In the genomic region with DNA sequence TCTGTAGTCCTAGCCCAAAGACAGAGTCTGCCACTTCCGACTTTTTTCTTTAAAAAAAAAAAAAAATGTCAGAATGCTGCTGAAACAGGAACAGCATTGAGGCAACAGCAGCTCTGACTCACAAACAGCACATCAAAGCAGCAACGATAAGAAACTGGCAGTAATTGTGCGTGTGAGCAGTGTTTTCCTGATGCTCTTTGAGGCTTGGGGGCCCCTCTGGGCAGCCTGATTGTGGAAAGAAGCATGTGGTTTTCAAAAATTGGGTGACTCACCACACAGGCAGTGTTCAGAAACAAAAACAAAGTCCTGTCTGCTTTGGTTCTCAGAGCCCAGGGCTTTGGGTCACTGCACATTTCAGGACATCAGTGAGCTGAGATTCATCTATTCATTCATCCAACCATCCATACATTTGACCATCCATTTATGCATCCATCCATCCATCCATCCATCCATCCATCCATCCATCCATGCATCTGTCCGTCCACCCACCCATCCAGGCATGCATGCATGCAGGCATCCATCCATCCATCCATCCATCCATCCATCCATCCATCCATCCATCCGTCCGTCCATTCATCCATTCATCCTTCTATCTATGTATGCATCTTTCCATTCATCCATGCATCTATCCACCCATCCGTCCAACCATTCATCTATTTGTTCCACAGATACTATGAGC, we compare ENCODE assay signal across 8 cellular contexts.
DNase-seq lines count a peak whose midpoint lies in the region; ATAC-seq and TF ChIP-seq lines count a peak whose summit lies in the region.

No MANE protein-coding gene starts in this region.

- H3K27me3 ChIP-seq in DOHH2 (ENCODE audit: control insufficient read depth, low read length), result peaks cover 13% of the 10 kb centered on the region

- peak overlapping the region; percentile 89 for H3K27ac Mint-ChIP-seq in activated T-helper 17 cell treated with anti-CD3 and anti-CD28 coated beads, Interleukin-2, amount 50 U/mL, for 72 hours

- peaks cover 55% of the 10 kb centered on the region for H3K4me1 ChIP-seq in DOHH2 (ENCODE audit: control insufficient read depth, low read length)

- peak overlapping the region; percentile 64 for H3K4me3 Mint-ChIP-seq in activated T-helper 17 cell treated with anti-CD3 and anti-CD28 coated beads, Interleukin-2, amount 50 U/mL, for 72 hours

- DNase-seq in RPMI8226, result peak; percentile 86
- peak; percentile 90 for DNase-seq in glomerular endothelial cell (ENCODE audit: extremely low read depth, low read depth, low spot score)
- DNase-seq in stimulated activated CD4-positive, alpha-beta T cell treated with anti-CD3 and anti-CD28 coated beads, Interleukin-12 subunit alpha, Interleukin-12 subunit beta, amount 100 ng/mL, for 24 hours (ENCODE audit: low read depth in 2 of 2), result peak; percentile 66 to 72
- no peak for DNase-seq in SHP77 treated with DMSO at 0.1 percent for 48 hours (lab: John Stamatoyannopoulos, UW)

- no peak overlapping the region for H3K4me3 ChIP-seq in DOHH2 (ENCODE audit: low read length)

- no peak overlapping the region for H3K27ac ChIP-seq in DOHH2 (ENCODE audit: low read depth, low read length)

- H3K79me2 ChIP-seq in DOHH2 (ENCODE audit: control insufficient read depth, low read length), result no peaks in the 10 kb centered on the region

- ATAC-seq in HG02870 (IDR thresholded peaks at IDR 0.05; ENCODE audit: unreplicated experiment), result peak; percentile 62
- ATAC-seq in activated T-helper 17 cell treated with anti-CD3 and anti-CD28 coated beads, Interleukin-2, amount 50 U/mL, for 72 hours (replicated peaks), result peak; percentile 62
- no peak for ATAC-seq in HG03095 (IDR thresholded peaks at IDR 0.05; ENCODE audit: unreplicated experiment)

- no peaks in the 10 kb centered on the region for H4K20me1 ChIP-seq in DOHH2 (ENCODE audit: control insufficient read depth, insufficient read depth, low read depth, low read length)

- H3K36me3 ChIP-seq in DOHH2 (ENCODE audit: control insufficient read depth, low read length), result no peaks in the 10 kb centered on the region

- no peaks in the 10 kb centered on the region for H3K27me3 Mint-ChIP-seq in activated T-helper 17 cell treated with anti-CD3 and anti-CD28 coated beads, Interleukin-2, amount 50 U/mL, for 72 hours

- no peaks in the 10 kb centered on the region for H3K9me3 ChIP-seq in DOHH2 (ENCODE audit: control insufficient read depth, insufficient read depth, low read length)

- no peaks in the 10 kb centered on the region for H3F3A ChIP-seq in DOHH2 (ENCODE audit: control insufficient read depth, insufficient read depth)

- TF ChIP-seq CTCF in DOHH2 (IDR thresholded peaks at IDR 0.05; ENCODE audit: low read depth, low read length, poor library complexity, severe bottlenecking), result no peak

- H3K4me1 Mint-ChIP-seq in activated T-helper 17 cell treated with anti-CD3 and anti-CD28 coated beads, Interleukin-2, amount 50 U/mL, for 72 hours, result peaks cover 57% of the 10 kb centered on the region

- H3K36me3 Mint-ChIP-seq in activated T-helper 17 cell treated with anti-CD3 and anti-CD28 coated beads, Interleukin-2, amount 50 U/mL, for 72 hours (ENCODE audit: low read depth), result peaks cover 26% of the 10 kb centered on the region

- H3K9me2 ChIP-seq in DOHH2 (replicated peaks; ENCODE audit: control insufficient read depth, low read length), result no peaks in the 10 kb centered on the region

- peak overlapping the region; percentile 18 for H3K4me2 ChIP-seq in DOHH2 (ENCODE audit: low read length)

- peaks cover 5% of the 10 kb centered on the region for H3K9me3 Mint-ChIP-seq in activated T-helper 17 cell treated with anti-CD3 and anti-CD28 coated beads, Interleukin-2, amount 50 U/mL, for 72 hours
